ENCODE assay signal across 9 cellular contexts in the genomic region with DNA sequence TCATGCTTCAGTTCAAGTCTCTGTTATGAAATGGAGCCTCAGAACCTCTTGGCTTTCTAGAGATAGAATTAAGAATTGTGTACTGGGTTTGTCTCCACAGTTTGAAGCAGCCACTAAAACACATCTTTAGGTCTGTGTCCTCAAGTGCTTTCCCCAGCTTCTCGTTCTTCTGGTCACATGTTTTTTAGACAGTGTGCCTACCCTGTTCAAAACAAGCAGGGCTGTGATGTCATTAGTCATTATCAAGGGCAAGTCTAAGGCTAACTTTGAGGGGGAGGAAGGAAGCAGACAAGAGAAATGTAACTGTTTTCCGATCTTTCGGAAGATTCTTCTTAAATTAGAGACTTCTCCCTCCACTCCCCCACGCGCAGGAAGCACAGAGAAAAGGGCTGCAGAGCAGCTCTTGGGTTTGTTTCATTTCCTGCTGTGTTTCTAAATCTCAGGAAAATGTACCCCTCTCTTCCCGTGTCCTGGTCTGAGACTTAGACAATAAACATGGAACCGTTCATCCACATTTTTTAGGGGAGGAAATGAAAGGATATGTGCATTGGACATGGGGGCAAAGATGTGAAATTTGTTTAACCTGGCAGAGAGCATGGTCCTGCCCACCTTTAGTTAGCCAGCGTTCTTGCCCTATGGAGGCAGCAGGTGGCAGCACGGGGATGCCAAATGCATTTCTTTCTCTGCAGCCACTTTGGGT. TPM values are rescaled to one million over a fixed set of nuclear protein-coding genes. Genes with fewer than 3 reads are reported as not detected.
A peak's percentile ranks its signal among the peaks of the same experiment; 100 is the strongest.
DNase-seq lines count a peak whose midpoint lies in the region; ATAC-seq lines count a peak whose summit lies in the region.
"Had no signal": no experiment of that assay in that cellular context is flagged by ENCODE, and none has a peak within 500 bp of the region (broad histone marks: within the 10 kb centered on the region; RNA-seq: fewer than 3 reads in every experiment).

No MANE protein-coding gene starts in this region.

- ATAC-seq in HG03469 (IDR thresholded peaks at IDR 0.05; ENCODE audit: unreplicated experiment) (no peak), GM18511 (IDR thresholded peaks at IDR 0.05; ENCODE audit: unreplicated experiment) (no peak)

- DNase-seq in DMS53 (lab: John Stamatoyannopoulos, UW): peak; percentile 65
- DNase-seq in HT1080 (ENCODE audit: low read depth): peak; percentile 47
- DNase-seq in SKM-1 treated with dmso at 0.1 percent for 144 hours (lab: John Stamatoyannopoulos, UW; ENCODE audit: unreplicated experiment): peak; percentile 60
- DNase-seq in anterior cingulate cortex (lab: John Stamatoyannopoulos, UW): peak in 30 of 58 donors; percentile 2 to 61 (median 17)
- peak; percentile 79 for DNase-seq in iris pigment epithelial cell (ENCODE audit: low read depth)
- peak; percentile 38 to 50 for DNase-seq in stimulated activated CD4-positive, alpha-beta T cell treated with anti-CD3 and anti-CD28 coated beads, Interleukin-2, amount 100 ng/mL, for 24 hours

RNA-seq across cellular contexts. Expression of gene AKIP1, which starts 3.1 kb away (rescaled TPM):
- 30.3 and 34.1 TPM in 2 replicates for total RNA-seq in HT1080 (2014; rRNA removed; shearing (Covaris generic))
- 45.0 and 53.0 TPM in 2 replicates for polyA plus RNA-seq in HT1080 (2015; cell fraction: cytosol; rRNA removed)
- 28.8 and 29.2 TPM in 2 replicates for polyA plus RNA-seq in HT1080 (2015; cell fraction: nucleus; rRNA removed)

RNA-seq across cellular contexts. Expression of gene C11orf16, which starts 18.6 kb away (rescaled TPM):
- total RNA-seq in HT1080 (2014; rRNA removed; shearing (Covaris generic)): not detected in 2 replicates
- polyA plus RNA-seq in HT1080 (2015; cell fraction: cytosol; rRNA removed): not detected in 2 replicates
- polyA plus RNA-seq in HT1080 (2015; cell fraction: nucleus; rRNA removed): not detected in 2 replicates
- polyA plus RNA-seq: adipose tissue had no signal

RNA-seq across cellular contexts. Expression of gene ASCL3, which starts 28.7 kb away (rescaled TPM):
- total RNA-seq in HT1080 (2014; rRNA removed; shearing (Covaris generic)): not detected in 2 replicates
- not detected in 2 replicates for polyA plus RNA-seq in HT1080 (2015; cell fraction: cytosol; rRNA removed)
- not detected in 2 replicates for polyA plus RNA-seq in HT1080 (2015; cell fraction: nucleus; rRNA removed)

RNA-seq across cellular contexts. Expression of gene TMEM9B, which starts 50.1 kb away (rescaled TPM):
- 44.6 and 52.8 TPM in 2 replicates for total RNA-seq in HT1080 (2014; rRNA removed; shearing (Covaris generic))
- polyA plus RNA-seq in HT1080 (2015; cell fraction: cytosol; rRNA removed): 40.6 and 48.3 TPM in 2 replicates
- polyA plus RNA-seq in HT1080 (2015; cell fraction: nucleus; rRNA removed): 21.5 and 24.7 TPM in 2 replicates

Comparison
In these comparisons a context has a peak if more than half of its experiments do, and no peak if none do; other contexts are left out.
1. DNase-seq: peak in every context shown above with its lines; median percentile 79 in iris pigment epithelial cell; 65 in DMS53; 60 in SKM-1 treated with dmso at 0.1 percent for 144 hours; 47 in HT1080; 44 in stimulated activated CD4-positive, alpha-beta T cell treated with anti-CD3 and anti-CD28 coated beads, Interleukin-2, amount 100 ng/mL, for 24 hours; 17 in anterior cingulate cortex.